8 cellular contexts compared by ENCODE assay signal in genomic region chr4:145732895-145733880, GRCh38. TPM values are rescaled to one million over a fixed set of nuclear protein-coding genes. Genes with fewer than 3 reads are reported as not detected.
A peak's percentile ranks its signal among the peaks of the same experiment; 100 is the strongest.
DNase-seq lines count a peak whose midpoint lies in the region; ATAC-seq, FAIRE-seq and TF ChIP-seq lines count a peak whose summit lies in the region.

No MANE protein-coding gene starts in this region.

- peak; percentile 87 for DNase-seq in GM12891 (ENCODE audit: insufficient read length, low spot score)
- DNase-seq in NCI-H1436 treated with DMSO at 0.1 percent for 48 hours (lab: John Stamatoyannopoulos, UW): peak; percentile 82
- DNase-seq in T-helper 17 cell: peak; percentile 68 to 82 (median 81)
- peak; percentile 93 for DNase-seq in right atrium auricular region (ENCODE audit: low spot score)
- DNase-seq in prostate gland (ENCODE audit: low spot score): peak; percentile 95
- peak; percentile 94 for DNase-seq in ureter (ENCODE audit: low spot score)

- H3K4me3 Mint-ChIP-seq in T-helper 17 cell: peak overlapping the region; percentile 88

- no peak for TF ChIP-seq CTCF in right atrium auricular region (IDR thresholded peaks at IDR 0.05)
- TF ChIP-seq CTCF in prostate gland (IDR thresholded peaks at IDR 0.05): peak in 2 of 4 experiments; percentile 31 to 37

- H3K36me3 ChIP-seq in right atrium auricular region (no peaks in the 10 kb centered on the region), prostate gland (no peaks in the 10 kb centered on the region)

- peak; percentile 74 for FAIRE-seq in GM12891 (lab: Jason Lieb, UNC)

- H3K4me1 Mint-ChIP-seq in T-helper 17 cell: peaks cover 19% of the 10 kb centered on the region

- H3K27me3 ChIP-seq in right atrium auricular region (no peaks in the 10 kb centered on the region), prostate gland (replicated peaks; ENCODE audit: insufficient read depth) (no peaks in the 10 kb centered on the region)

- intact Hi-C loops in prostate gland (cut with DNase I): loop anchor here (2.0 to 10.0 kb wide), 3 partner anchors 92 to 638 kb away; partner anchors contain the start of genes ABCE1 and ANAPC10

- H3K9me3 ChIP-seq in T-helper 17 cell (ENCODE audit: control insufficient read depth, low read length, poor library complexity, severe bottlenecking): no peaks in the 10 kb centered on the region
- H3K9me3 ChIP-seq in right atrium auricular region: no peaks in the 10 kb centered on the region
- H3K9me3 ChIP-seq in prostate gland: no peaks in the 10 kb centered on the region

- H3K36me3 Mint-ChIP-seq in T-helper 17 cell (ENCODE audit: low read depth): peaks cover 3% of the 10 kb centered on the region

- peak; percentile 83 for ATAC-seq in HG02798 (IDR thresholded peaks at IDR 0.05; ENCODE audit: poor library complexity, unreplicated experiment)
- peak; percentile 97 for ATAC-seq in T-helper 17 cell

- H3K27ac Mint-ChIP-seq in T-helper 17 cell: no peak overlapping the region

- TF ChIP-seq POLR2A in GM12891 (IDR thresholded peaks at IDR 0.05; ENCODE audit: low read depth, low read length) (no peak), prostate gland (IDR thresholded peaks at IDR 0.05) (peak; percentile 75)

- peak overlapping the region; percentile 50 to 64 for H3K4me3 ChIP-seq in right atrium auricular region
- peak overlapping the region; percentile 45 to 60 for H3K4me3 ChIP-seq in prostate gland

- WGBS in prostate gland: under 1% methylated on average over 65 of the region's 81 CpGs

- H3K27ac ChIP-seq in angular gyrus (ENCODE audit: low read depth, low read length) (peak overlapping the region; percentile 92), right atrium auricular region (peak overlapping the region; percentile 93 to 99), prostate gland (peak overlapping the region; percentile 97 to 98)

- H3K27me3 Mint-ChIP-seq in T-helper 17 cell: peaks cover 14% of the 10 kb centered on the region

- H3K4me1 ChIP-seq in right atrium auricular region (peaks cover 0 to 56% of the 10 kb centered on the region in 2 donors), prostate gland (replicated peaks) (peaks cover 30% of the 10 kb centered on the region)

TF ChIP-seq in GM12891, 5 proteins besides CTCF, POLR2A, EP300 and RAD21:
- TF ChIP-seq PAX5 (IDR thresholded peaks at IDR 0.05; ENCODE audit: insufficient read depth, low read length, severe bottlenecking) (no peak), POLR2AphosphoS5 (IDR thresholded peaks at IDR 0.05; ENCODE audit: low read depth, low read length) (no peak), POU2F2 (IDR thresholded peaks at IDR 0.05; ENCODE audit: low read depth, low read length) (no peak), TAF1 (IDR thresholded peaks at IDR 0.05; ENCODE audit: low read depth, low read length) (no peak), SPI1 (IDR thresholded peaks at IDR 0.05; ENCODE audit: low read depth, low read length) (no peak)

RNA-seq across cellular contexts. Expression of gene C4orf51, which starts 53.2 kb away (rescaled TPM):
- polyA plus RNA-seq in GM12891 (2012; ENCODE audit: low read depth, missing spikeins): not detected
- not detected for total RNA-seq in T-helper 17 cell
- total RNA-seq in right atrium auricular region: not detected
- total RNA-seq in prostate gland: not detected
- total RNA-seq in ureter: not detected

Comparison
In these comparisons a context has a peak if more than half of its experiments do, and no peak if none do; other contexts are left out.
1. Peak in every context shown above with its lines: DNase-seq, ATAC-seq, H3K4me3 ChIP-seq and H3K27ac ChIP-seq.